In the genomic region with DNA sequence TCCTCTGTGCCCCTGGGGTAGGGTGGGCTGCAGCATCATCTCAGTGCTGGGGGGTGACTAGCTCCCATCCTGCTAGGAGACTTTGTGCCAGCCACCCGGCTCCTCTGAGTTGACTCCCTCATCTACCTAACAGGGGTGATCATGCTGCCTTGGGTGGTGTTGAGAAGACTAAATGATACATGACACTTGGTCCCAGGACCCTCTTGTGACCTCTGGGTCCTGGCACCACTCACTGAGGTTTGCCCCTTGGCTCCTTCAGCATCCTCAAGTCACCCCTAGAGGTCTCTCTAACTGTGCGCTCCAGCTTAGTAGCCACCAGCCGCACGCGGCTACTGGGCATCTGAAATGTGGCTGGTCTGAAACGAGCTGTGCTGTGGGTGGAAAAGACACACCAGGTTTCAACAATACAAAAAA, we compare ENCODE assay signal across 8 cellular contexts.
A peak's percentile ranks its signal among the peaks of the same experiment; 100 is the strongest.
DNase-seq lines count a peak whose midpoint lies in the region; ATAC-seq, FAIRE-seq and TF ChIP-seq lines count a peak whose summit lies in the region.

No MANE protein-coding gene starts in this region.

- H4K5ac ChIP-seq in H1 (ENCODE audit: insufficient read length, low read depth, low read length): no peak overlapping the region

- CTCF ChIA-PET in Caco-2 (lab: Charles Lee) (interaction anchor here (0.6 to 1.8 kb wide), 11 partner anchors 17 to 390 kb away, joined by 3 to 7 read pairs (median 3); no protein-coding TSS in a partner anchor), H1 (lab: Charles Lee; ENCODE audit: partially characterized antibody) (interaction anchor here (0.6 to 4.0 kb wide), 37 partner anchors 9 to 359 kb away, joined by 3 to 60 read pairs (median 6); a partner anchor contains a TSS)

- H2AFZ ChIP-seq in H1 (ENCODE audit: low read length) (no peak overlapping the region; the same call in 1 of the 2 replicates), neural cell (ENCODE audit: low read depth, low read length) (no peak overlapping the region)

- no peak overlapping the region for H2BK5ac ChIP-seq in H1 (ENCODE audit: low read depth, low read length)

- peak; percentile 32 for FAIRE-seq in H1 (lab: Jason Lieb, UNC)

- H3K36me3 Mint-ChIP-seq in Caco-2 (ENCODE audit: insufficient read depth, unreplicated experiment): no peaks in the 10 kb centered on the region
- no peaks in the 10 kb centered on the region for H3K36me3 Mint-ChIP-seq in activated T-cell treated with anti-CD3 and anti-CD28 coated beads, Interleukin-2, amount 50 U/mL, for 4 hours (ENCODE audit: insufficient read depth)

- no peak overlapping the region for H3K4ac ChIP-seq in H1 (replicated peaks; ENCODE audit: insufficient read length, low read depth, low read length)

- no peak for TF ChIP-seq EP300 in H1 (IDR thresholded peaks at IDR 0.05; ENCODE audit: borderline replicate concordance in 1 of 2, low read depth in 2 of 2, low read length in 2 of 2)
- no peak for TF ChIP-seq EP300 in neural cell (conservative IDR thresholded peaks at IDR 0.05; ENCODE audit: poor library complexity, severe bottlenecking)

- no peaks in the 10 kb centered on the region for H3K23me2 ChIP-seq in H1 (ENCODE audit: low read depth, low read length)

- H4K91ac ChIP-seq in H1 (replicated peaks; ENCODE audit: insufficient read length, low read length): no peak overlapping the region

- H3K4me3 Mint-ChIP-seq in Caco-2 (ENCODE audit: unreplicated experiment): no peak overlapping the region
- no peak overlapping the region for H3K4me3 Mint-ChIP-seq in activated T-cell treated with anti-CD3 and anti-CD28 coated beads, Interleukin-2, amount 50 U/mL, for 4 hours

- H3K4me2 ChIP-seq in H1 (ENCODE audit: insufficient read depth in 1 of 2, low read depth in 2 of 2, low read length in 2 of 2) (no peak overlapping the region), neural cell (ENCODE audit: low read length) (no peak overlapping the region)

- no TSS peak for BruUV-seq in Caco-2 (replicated peaks; lab: Mats Ljungman, UMichigan)

- H3K27me3 ChIP-seq in Caco-2 (replicated peaks; ENCODE audit: control insufficient read depth, insufficient read depth, low read length) (no peaks in the 10 kb centered on the region), H1 (replicated peaks in 1 of 4; ENCODE audit: control insufficient read depth in 3 of 4, extremely low read depth in 1 of 4, insufficient read depth in 3 of 4, low read length in 3 of 4) (no peaks in the 10 kb centered on the region), neural cell (ENCODE audit: insufficient read depth, low read depth, low read length) (no peaks in the 10 kb centered on the region)
- no peaks in the 10 kb centered on the region for H3K27me3 ChIP-seq in effector memory CD4-positive, alpha-beta T cell (replicated peaks; ENCODE audit: control insufficient read depth, insufficient read depth, low read length, poor library complexity, severe bottlenecking)

- no peak for TF ChIP-seq POLR2A in H1 (IDR thresholded peaks at IDR 0.05; ENCODE audit: control extremely low read depth in 1 of 2, low read depth in 2 of 2, low read length in 2 of 2)

- no peaks in the 10 kb centered on the region for H3K4me1 Mint-ChIP-seq in Caco-2 (ENCODE audit: low read depth, unreplicated experiment)
- H3K4me1 Mint-ChIP-seq in activated T-cell treated with anti-CD3 and anti-CD28 coated beads, Interleukin-2, amount 50 U/mL, for 4 hours (ENCODE audit: low read depth): peaks cover 5% of the 10 kb centered on the region

- H4K20me1 ChIP-seq in H1 (replicated peaks in 1 of 2; ENCODE audit: control insufficient read depth in 1 of 2, insufficient read depth in 2 of 2, low read length in 2 of 2) (no peaks in the 10 kb centered on the region), neural cell (ENCODE audit: insufficient read depth) (no peaks in the 10 kb centered on the region)

- H2BK12ac ChIP-seq in H1 (ENCODE audit: low read depth, low read length): no peak overlapping the region

- no peak overlapping the region for H3K23ac ChIP-seq in H1 (ENCODE audit: insufficient read length)

- no peaks in the 10 kb centered on the region for H3K36me3 ChIP-seq in Caco-2 (ENCODE audit: control insufficient read depth, insufficient read depth, low read length)
- H3K36me3 ChIP-seq in H1 (ENCODE audit: control insufficient read depth in 2 of 4, insufficient read depth in 4 of 4, low read length in 3 of 4): no peaks in the 10 kb centered on the region
- no peaks in the 10 kb centered on the region for H3K36me3 ChIP-seq in neural cell (ENCODE audit: insufficient read depth, low read length)
- H3K36me3 ChIP-seq in effector memory CD4-positive, alpha-beta T cell (ENCODE audit: control insufficient read depth, insufficient read depth, low read length): no peaks in the 10 kb centered on the region

- intact Hi-C loops in Caco-2 (cut with micrococcal nuclease; ENCODE audit: unreplicated experiment): loop anchor here (1.0 kb wide), 1 partner anchor 82 kb away; no protein-coding TSS in a partner anchor

- ATAC-seq in GM21529 (IDR thresholded peaks at IDR 0.05; ENCODE audit: unreplicated experiment): peak; percentile 66
- ATAC-seq in activated T-cell treated with anti-CD3 and anti-CD28 coated beads, Interleukin-2, amount 50 U/mL, for 4 hours: no peak

- H3K4me1 ChIP-seq in Caco-2: no peaks in the 10 kb centered on the region
- no peaks in the 10 kb centered on the region for H3K4me1 ChIP-seq in H1 (replicated peaks in 1 of 4; ENCODE audit: control insufficient read depth in 3 of 4, insufficient read depth in 4 of 4, low read length in 3 of 4)
- no peaks in the 10 kb centered on the region for H3K4me1 ChIP-seq in effector memory CD4-positive, alpha-beta T cell (ENCODE audit: control insufficient read depth, insufficient read depth, low read length, poor library complexity, severe bottlenecking)

- TF ChIP-seq RAD21 in H1 (IDR thresholded peaks at IDR 0.05 in 1 of 2, conservative IDR thresholded peaks at IDR 0.05 in 1 of 2; ENCODE audit: low read depth in 2 of 2, low read length in 2 of 2) (peak; percentile 83 to 90), neural cell (conservative IDR thresholded peaks at IDR 0.05) (no peak)

- H3K18ac ChIP-seq in H1 (ENCODE audit: extremely low read depth, low read length): no peak overlapping the region

- H3K9ac ChIP-seq in H1 (replicated peaks in 1 of 4; ENCODE audit: extremely low read depth in 1 of 4, low read depth in 3 of 4, low read length in 3 of 4) (no peak overlapping the region), neural cell (ENCODE audit: low read length) (no peak overlapping the region)

- no peak overlapping the region for H2AK5ac ChIP-seq in H1 (ENCODE audit: low read depth, low read length)

- H2BK20ac ChIP-seq in H1 (ENCODE audit: low read length): no peak overlapping the region

- DNase-seq in Caco-2 (peak; percentile 56 to 64), OCI-M1 (lab: John Stamatoyannopoulos, UW) (peak; percentile 94), H1 (ENCODE audit: low read depth in 1 of 2, low spot score in 2 of 2) (peak in 1 of 2 experiments; percentile 62), NCI-H748 treated with DMSO at 0.1 percent for 48 hours (lab: John Stamatoyannopoulos, UW) (no peak)
- DNase-seq in effector memory CD4-positive, alpha-beta T cell: no peak
- DNase-seq in activated T-cell treated with anti-CD3 and anti-CD28 coated beads, Interleukin-2, amount 50 U/mL, for 4 hours: no peak

- H3K4me3 ChIP-seq in Caco-2 (ENCODE audit: low read depth, low read length): no peak overlapping the region
- no peak overlapping the region for H3K4me3 ChIP-seq in H1 (ENCODE audit: extremely low read depth in 1 of 4, insufficient read depth in 2 of 4, low read depth in 3 of 4, low read length in 4 of 4)
- no peak overlapping the region for H3K4me3 ChIP-seq in neural cell (ENCODE audit: low read length)
- H3K4me3 ChIP-seq in effector memory CD4-positive, alpha-beta T cell (ENCODE audit: insufficient read depth, low read depth, low read length, poor library complexity, severe bottlenecking): no peak overlapping the region

- POLR2A ChIA-PET in Caco-2 (lab: Charles Lee): interaction anchor here (0.7 kb wide), 2 partner anchors 76 to 181 kb away, joined by 4 to 5 read pairs; no protein-coding TSS in a partner anchor
- POLR2A ChIA-PET in H1 (lab: Charles Lee; ENCODE audit: partially characterized antibody): no interaction called here

- TF ChIP-seq CTCF in Caco-2 (IDR thresholded peaks at IDR 0.05; ENCODE audit: insufficient read depth in 1 of 2, low read depth in 1 of 2, low read length in 1 of 2, severe bottlenecking in 1 of 2, unreplicated experiment in 1 of 2) (peak; percentile 58 to 76), H1 (IDR thresholded peaks at IDR 0.05; ENCODE audit: control extremely low read depth in 1 of 3, insufficient read depth in 1 of 3, low read depth in 1 of 3, low read length in 3 of 3) (peak; percentile 71 to 82 (median 79)), neural cell (IDR thresholded peaks at IDR 0.05; ENCODE audit: poor library complexity, severe bottlenecking) (peak; percentile 25)

- no peak overlapping the region for H2BK15ac ChIP-seq in H1 (ENCODE audit: low read length)

- no peak overlapping the region for H4K8ac ChIP-seq in H1 (ENCODE audit: extremely low read depth, insufficient read depth, low read length)

- WGBS in H1 (ENCODE audit: extremely low coverage in 1 of 2, insufficient coverage in 1 of 2, insufficient read length in 1 of 2, insufficient replicate concordance in 2 of 2, low coverage in 1 of 2, low lambda C conversion rate in 2 of 2, missing lambda C conversion rate in 1 of 2), 2 experiments: 48% methylated on average over 6 of the region's 6 CpGs; no CpG with 5 or more reads in 1 of the 2 experiments

- H3K9me3 ChIP-seq in Caco-2 (no peaks in the 10 kb centered on the region), H1 (ENCODE audit: insufficient read depth in 2 of 2, low read depth in 1 of 2, low read length in 1 of 2) (no peaks in the 10 kb centered on the region), neural cell (ENCODE audit: low read length) (no peaks in the 10 kb centered on the region)
- H3K9me3 ChIP-seq in effector memory CD4-positive, alpha-beta T cell (ENCODE audit: control insufficient read depth, low read length): no peaks in the 10 kb centered on the region

- no peaks in the 10 kb centered on the region for H3K79me2 ChIP-seq in H1 (ENCODE audit: control insufficient read depth in 1 of 2, insufficient read depth in 2 of 2, low read length in 2 of 2)
- no peaks in the 10 kb centered on the region for H3K79me2 ChIP-seq in neural cell (replicated peaks; ENCODE audit: insufficient read depth, low read length)

- H2BK120ac ChIP-seq in H1 (replicated peaks; ENCODE audit: low read depth, low read length): no peak overlapping the region

- H3K79me1 ChIP-seq in H1 (ENCODE audit: low read depth, low read length): no peaks in the 10 kb centered on the region; the same call in 1 of the 2 replicates

- H3K27me3 Mint-ChIP-seq in Caco-2 (ENCODE audit: insufficient read depth, unreplicated experiment): no peaks in the 10 kb centered on the region
- H3K27me3 Mint-ChIP-seq in activated T-cell treated with anti-CD3 and anti-CD28 coated beads, Interleukin-2, amount 50 U/mL, for 4 hours (ENCODE audit: low read depth): no peaks in the 10 kb centered on the region

- no peak overlapping the region for H3K27ac Mint-ChIP-seq in Caco-2 (ENCODE audit: unreplicated experiment)

- H3F3A ChIP-seq in neural cell (ENCODE audit: insufficient read depth, low read length, poor library complexity, severe bottlenecking): no peaks in the 10 kb centered on the region

- no peaks in the 10 kb centered on the region for H3K9me2 ChIP-seq in neural cell (ENCODE audit: insufficient read depth, low read length)

- no peak overlapping the region for H3K56ac ChIP-seq in H1 (replicated peaks; ENCODE audit: insufficient read length, low read depth, low read length)

- no peak overlapping the region for H3K27ac ChIP-seq in H1 (ENCODE audit: low read depth, low read length)
- H3K27ac ChIP-seq in neural cell (ENCODE audit: low read length): no peak overlapping the region
- no peak overlapping the region for H3K27ac ChIP-seq in effector memory CD4-positive, alpha-beta T cell (ENCODE audit: insufficient read depth, low read length, poor library complexity, severe bottlenecking)

- no peak overlapping the region for H3K14ac ChIP-seq in H1 (ENCODE audit: insufficient read length)

- H3K9me3 Mint-ChIP-seq in Caco-2 (ENCODE audit: unreplicated experiment): no peaks in the 10 kb centered on the region
- no peaks in the 10 kb centered on the region for H3K9me3 Mint-ChIP-seq in activated T-cell treated with anti-CD3 and anti-CD28 coated beads, Interleukin-2, amount 50 U/mL, for 4 hours

Comparison
In these comparisons a context has a peak if more than half of its experiments do, and no peak if none do; other contexts are left out.
1. DNase-seq: peak in Caco-2 (2 of 2) and OCI-M1 (single experiment); none in effector memory CD4-positive, alpha-beta T cell (0 of 3), NCI-H748 treated with DMSO at 0.1 percent for 48 hours (single experiment) and activated T-cell treated with anti-CD3 and anti-CD28 coated beads, Interleukin-2, amount 50 U/mL, for 4 hours (single experiment).
2. CTCF ChIP-seq: peak in every context shown above with its lines; median percentile 79 in H1; 67 in Caco-2; 25 in neural cell.